Comparison of ENCODE assay signal across 1 cellular context in the genomic region with DNA sequence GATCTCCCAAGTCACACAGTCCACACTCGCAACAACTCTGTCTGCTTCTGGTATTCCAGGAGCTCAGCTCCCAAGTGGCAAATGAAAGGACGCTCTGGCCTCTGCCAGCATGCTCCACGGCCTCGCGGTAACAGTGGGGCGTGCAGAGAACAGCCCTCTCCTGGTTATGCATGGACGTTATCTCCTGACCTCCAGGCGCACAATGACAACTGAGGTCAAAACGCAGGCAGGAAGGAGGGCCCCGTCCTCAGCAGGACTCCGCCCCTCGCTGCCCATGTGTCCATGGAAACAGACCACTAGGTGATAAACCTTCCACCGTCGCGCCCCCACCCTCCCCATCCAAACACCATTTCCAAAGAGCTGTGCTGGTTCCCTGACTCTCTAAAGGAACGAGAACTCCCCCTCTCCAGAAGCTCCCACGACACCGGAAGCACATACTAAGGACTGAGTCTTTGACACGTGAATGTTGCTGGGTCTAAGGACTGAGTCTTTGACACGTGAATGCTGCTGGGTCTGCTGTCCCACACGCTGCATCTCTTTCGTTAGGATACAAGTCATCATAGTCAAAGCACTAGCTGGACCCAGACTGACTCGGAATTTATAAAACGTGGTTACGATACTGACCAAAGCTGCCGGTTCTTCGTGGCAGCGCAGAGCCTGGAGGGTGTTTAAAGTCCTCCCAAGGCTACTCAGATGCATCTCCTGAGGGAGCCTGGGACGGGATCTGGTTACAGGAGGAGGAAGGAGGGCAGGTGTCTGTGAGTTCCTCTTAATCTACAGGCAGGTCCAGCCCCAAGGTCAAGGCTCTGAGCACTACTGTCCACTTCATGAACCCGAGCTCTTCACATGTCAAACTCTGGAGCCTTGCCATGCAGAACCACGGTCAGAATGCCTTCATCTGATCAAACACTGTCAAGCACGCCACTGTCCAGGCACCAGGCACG.
A peak's percentile ranks its signal among the peaks of the same experiment; 100 is the strongest.
TF ChIP-seq lines count a peak whose summit lies in the region.

No MANE protein-coding gene starts in this region.

TF ChIP-seq in K562, 482 proteins besides CTCF, POLR2A, EP300 and RAD21 (continued from another document and continues in another):
- TF ChIP-seq, protein P1, sequence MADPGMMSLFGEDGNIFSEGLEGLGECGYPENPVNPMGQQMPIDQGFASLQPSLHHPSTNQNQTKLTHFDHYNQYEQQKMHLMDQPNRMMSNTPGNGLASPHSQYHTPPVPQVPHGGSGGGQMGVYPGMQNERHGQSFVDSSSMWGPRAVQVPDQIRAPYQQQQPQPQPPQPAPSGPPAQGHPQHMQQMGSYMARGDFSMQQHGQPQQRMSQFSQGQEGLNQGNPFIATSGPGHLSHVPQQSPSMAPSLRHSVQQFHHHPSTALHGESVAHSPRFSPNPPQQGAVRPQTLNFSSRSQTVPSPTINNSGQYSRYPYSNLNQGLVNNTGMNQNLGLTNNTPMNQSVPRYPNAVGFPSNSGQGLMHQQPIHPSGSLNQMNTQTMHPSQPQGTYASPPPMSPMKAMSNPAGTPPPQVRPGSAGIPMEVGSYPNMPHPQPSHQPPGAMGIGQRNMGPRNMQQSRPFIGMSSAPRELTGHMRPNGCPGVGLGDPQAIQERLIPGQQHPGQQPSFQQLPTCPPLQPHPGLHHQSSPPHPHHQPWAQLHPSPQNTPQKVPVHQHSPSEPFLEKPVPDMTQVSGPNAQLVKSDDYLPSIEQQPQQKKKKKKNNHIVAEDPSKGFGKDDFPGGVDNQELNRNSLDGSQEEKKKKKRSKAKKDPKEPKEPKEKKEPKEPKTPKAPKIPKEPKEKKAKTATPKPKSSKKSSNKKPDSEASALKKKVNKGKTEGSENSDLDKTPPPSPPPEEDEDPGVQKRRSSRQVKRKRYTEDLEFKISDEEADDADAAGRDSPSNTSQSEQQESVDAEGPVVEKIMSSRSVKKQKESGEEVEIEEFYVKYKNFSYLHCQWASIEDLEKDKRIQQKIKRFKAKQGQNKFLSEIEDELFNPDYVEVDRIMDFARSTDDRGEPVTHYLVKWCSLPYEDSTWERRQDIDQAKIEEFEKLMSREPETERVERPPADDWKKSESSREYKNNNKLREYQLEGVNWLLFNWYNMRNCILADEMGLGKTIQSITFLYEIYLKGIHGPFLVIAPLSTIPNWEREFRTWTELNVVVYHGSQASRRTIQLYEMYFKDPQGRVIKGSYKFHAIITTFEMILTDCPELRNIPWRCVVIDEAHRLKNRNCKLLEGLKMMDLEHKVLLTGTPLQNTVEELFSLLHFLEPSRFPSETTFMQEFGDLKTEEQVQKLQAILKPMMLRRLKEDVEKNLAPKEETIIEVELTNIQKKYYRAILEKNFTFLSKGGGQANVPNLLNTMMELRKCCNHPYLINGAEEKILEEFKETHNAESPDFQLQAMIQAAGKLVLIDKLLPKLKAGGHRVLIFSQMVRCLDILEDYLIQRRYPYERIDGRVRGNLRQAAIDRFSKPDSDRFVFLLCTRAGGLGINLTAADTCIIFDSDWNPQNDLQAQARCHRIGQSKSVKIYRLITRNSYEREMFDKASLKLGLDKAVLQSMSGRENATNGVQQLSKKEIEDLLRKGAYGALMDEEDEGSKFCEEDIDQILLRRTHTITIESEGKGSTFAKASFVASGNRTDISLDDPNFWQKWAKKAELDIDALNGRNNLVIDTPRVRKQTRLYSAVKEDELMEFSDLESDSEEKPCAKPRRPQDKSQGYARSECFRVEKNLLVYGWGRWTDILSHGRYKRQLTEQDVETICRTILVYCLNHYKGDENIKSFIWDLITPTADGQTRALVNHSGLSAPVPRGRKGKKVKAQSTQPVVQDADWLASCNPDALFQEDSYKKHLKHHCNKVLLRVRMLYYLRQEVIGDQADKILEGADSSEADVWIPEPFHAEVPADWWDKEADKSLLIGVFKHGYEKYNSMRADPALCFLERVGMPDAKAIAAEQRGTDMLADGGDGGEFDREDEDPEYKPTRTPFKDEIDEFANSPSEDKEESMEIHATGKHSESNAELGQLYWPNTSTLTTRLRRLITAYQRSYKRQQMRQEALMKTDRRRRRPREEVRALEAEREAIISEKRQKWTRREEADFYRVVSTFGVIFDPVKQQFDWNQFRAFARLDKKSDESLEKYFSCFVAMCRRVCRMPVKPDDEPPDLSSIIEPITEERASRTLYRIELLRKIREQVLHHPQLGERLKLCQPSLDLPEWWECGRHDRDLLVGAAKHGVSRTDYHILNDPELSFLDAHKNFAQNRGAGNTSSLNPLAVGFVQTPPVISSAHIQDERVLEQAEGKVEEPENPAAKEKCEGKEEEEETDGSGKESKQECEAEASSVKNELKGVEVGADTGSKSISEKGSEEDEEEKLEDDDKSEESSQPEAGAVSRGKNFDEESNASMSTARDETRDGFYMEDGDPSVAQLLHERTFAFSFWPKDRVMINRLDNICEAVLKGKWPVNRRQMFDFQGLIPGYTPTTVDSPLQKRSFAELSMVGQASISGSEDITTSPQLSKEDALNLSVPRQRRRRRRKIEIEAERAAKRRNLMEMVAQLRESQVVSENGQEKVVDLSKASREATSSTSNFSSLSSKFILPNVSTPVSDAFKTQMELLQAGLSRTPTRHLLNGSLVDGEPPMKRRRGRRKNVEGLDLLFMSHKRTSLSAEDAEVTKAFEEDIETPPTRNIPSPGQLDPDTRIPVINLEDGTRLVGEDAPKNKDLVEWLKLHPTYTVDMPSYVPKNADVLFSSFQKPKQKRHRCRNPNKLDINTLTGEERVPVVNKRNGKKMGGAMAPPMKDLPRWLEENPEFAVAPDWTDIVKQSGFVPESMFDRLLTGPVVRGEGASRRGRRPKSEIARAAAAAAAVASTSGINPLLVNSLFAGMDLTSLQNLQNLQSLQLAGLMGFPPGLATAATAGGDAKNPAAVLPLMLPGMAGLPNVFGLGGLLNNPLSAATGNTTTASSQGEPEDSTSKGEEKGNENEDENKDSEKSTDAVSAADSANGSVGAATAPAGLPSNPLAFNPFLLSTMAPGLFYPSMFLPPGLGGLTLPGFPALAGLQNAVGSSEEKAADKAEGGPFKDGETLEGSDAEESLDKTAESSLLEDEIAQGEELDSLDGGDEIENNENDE (IDR thresholded peaks at IDR 0.05; ENCODE audit: low read depth, low read length) = no peak
- TF ChIP-seq, protein P2, sequence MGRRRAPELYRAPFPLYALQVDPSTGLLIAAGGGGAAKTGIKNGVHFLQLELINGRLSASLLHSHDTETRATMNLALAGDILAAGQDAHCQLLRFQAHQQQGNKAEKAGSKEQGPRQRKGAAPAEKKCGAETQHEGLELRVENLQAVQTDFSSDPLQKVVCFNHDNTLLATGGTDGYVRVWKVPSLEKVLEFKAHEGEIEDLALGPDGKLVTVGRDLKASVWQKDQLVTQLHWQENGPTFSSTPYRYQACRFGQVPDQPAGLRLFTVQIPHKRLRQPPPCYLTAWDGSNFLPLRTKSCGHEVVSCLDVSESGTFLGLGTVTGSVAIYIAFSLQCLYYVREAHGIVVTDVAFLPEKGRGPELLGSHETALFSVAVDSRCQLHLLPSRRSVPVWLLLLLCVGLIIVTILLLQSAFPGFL (CRISPR knock-in tag; IDR thresholded peaks at IDR 0.05) = no peak
- TF ChIP-seq ZBTB17 (CRISPR knock-in tag; IDR thresholded peaks at IDR 0.05) (no peak), SRSF3 (IDR thresholded peaks at IDR 0.05; ENCODE audit: insufficient read depth, low read length) (no peak), ETV5 (CRISPR knock-in tag; IDR thresholded peaks at IDR 0.05; ENCODE audit: low read depth) (peak; percentile 81; the same call in 1 of the 2 replicates), CBX3 (IDR thresholded peaks at IDR 0.05; ENCODE audit: borderline replicate concordance in 1 of 2, low read length in 2 of 2) (peak in 1 of 2 experiments; percentile 66; a peak in 1 of 3 replicates), TBL1XR1 (IDR thresholded peaks at IDR 0.05; ENCODE audit: low read length in 2 of 2) (peak; percentile 68 to 76; a peak in 3 of 4 replicates), ZNF778 (CRISPR knock-in tag; IDR thresholded peaks at IDR 0.05) (no peak), ZFP36 (IDR thresholded peaks at IDR 0.05; ENCODE audit: low read depth, low read length, partially characterized antibody) (no peak), ZSCAN29 (IDR thresholded peaks at IDR 0.05) (no peak), PCBP2 (IDR thresholded peaks at IDR 0.05; ENCODE audit: low read depth, low read length, poor library complexity, severe bottlenecking) (no peak), CREM (IDR thresholded peaks at IDR 0.05; ENCODE audit: low read depth) (peak; percentile 85), HDAC1 (IDR thresholded peaks at IDR 0.05) (peak in 1 of 2 experiments; percentile 94; a peak in 2 of 4 replicates), ZNF76 (CRISPR knock-in tag; IDR thresholded peaks at IDR 0.05; ENCODE audit: borderline replicate concordance) (no peak), RBM22 (IDR thresholded peaks at IDR 0.05; ENCODE audit: low read depth, low read length, poor library complexity, severe bottlenecking) (no peak), KLF10 (CRISPR knock-in tag; IDR thresholded peaks at IDR 0.05) (no peak), KDM4B (IDR thresholded peaks at IDR 0.05; ENCODE audit: borderline replicate concordance in 2 of 2, low read depth in 1 of 2) (no peak), RFX7 (CRISPR knock-in tag; IDR thresholded peaks at IDR 0.05) (no peak), MEF2A (IDR thresholded peaks at IDR 0.05; ENCODE audit: control insufficient read depth, low read depth, low read length) (no peak), ZNF134 (CRISPR knock-in tag; conservative IDR thresholded peaks at IDR 0.05) (no peak), SPI1 (IDR thresholded peaks at IDR 0.05; ENCODE audit: borderline replicate concordance, low read depth, low read length) (peak; percentile 35; the same call in 1 of the 2 replicates), ZNF143 (CRISPR knock-in tag; IDR thresholded peaks at IDR 0.05) (0 out of 2 replicates have a peak, but pooled peaks have one; percentile 28), NRF1 (conservative IDR thresholded peaks at IDR 0.05 in 1 of 2, IDR thresholded peaks at IDR 0.05 in 1 of 2) (peak; percentile 58 to 70)
- TF ChIP-seq, protein P3, sequence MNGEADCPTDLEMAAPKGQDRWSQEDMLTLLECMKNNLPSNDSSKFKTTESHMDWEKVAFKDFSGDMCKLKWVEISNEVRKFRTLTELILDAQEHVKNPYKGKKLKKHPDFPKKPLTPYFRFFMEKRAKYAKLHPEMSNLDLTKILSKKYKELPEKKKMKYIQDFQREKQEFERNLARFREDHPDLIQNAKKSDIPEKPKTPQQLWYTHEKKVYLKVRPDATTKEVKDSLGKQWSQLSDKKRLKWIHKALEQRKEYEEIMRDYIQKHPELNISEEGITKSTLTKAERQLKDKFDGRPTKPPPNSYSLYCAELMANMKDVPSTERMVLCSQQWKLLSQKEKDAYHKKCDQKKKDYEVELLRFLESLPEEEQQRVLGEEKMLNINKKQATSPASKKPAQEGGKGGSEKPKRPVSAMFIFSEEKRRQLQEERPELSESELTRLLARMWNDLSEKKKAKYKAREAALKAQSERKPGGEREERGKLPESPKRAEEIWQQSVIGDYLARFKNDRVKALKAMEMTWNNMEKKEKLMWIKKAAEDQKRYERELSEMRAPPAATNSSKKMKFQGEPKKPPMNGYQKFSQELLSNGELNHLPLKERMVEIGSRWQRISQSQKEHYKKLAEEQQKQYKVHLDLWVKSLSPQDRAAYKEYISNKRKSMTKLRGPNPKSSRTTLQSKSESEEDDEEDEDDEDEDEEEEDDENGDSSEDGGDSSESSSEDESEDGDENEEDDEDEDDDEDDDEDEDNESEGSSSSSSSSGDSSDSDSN (IDR thresholded peaks at IDR 0.05; ENCODE audit: borderline replicate concordance in 1 of 2, low read depth in 2 of 2, low read length in 2 of 2) = 0 out of 4 replicates have a peak, but pooled peaks of 1 of the 2 experiments have one; percentile 31
- TF ChIP-seq, protein P4, sequence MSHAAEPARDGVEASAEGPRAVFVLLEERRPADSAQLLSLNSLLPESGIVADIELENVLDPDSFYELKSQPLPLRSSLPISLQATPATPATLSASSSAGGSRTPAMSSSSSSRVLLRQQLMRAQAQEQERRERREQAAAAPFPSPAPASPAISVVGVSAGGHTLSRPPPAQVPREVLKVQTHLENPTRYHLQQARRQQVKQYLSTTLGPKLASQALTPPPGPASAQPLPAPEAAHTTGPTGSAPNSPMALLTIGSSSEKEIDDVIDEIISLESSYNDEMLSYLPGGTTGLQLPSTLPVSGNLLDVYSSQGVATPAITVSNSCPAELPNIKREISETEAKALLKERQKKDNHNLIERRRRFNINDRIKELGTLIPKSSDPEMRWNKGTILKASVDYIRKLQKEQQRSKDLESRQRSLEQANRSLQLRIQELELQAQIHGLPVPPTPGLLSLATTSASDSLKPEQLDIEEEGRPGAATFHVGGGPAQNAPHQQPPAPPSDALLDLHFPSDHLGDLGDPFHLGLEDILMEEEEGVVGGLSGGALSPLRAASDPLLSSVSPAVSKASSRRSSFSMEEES (CRISPR knock-in tag; IDR thresholded peaks at IDR 0.05) = no peak
- TF ChIP-seq, protein P5, sequence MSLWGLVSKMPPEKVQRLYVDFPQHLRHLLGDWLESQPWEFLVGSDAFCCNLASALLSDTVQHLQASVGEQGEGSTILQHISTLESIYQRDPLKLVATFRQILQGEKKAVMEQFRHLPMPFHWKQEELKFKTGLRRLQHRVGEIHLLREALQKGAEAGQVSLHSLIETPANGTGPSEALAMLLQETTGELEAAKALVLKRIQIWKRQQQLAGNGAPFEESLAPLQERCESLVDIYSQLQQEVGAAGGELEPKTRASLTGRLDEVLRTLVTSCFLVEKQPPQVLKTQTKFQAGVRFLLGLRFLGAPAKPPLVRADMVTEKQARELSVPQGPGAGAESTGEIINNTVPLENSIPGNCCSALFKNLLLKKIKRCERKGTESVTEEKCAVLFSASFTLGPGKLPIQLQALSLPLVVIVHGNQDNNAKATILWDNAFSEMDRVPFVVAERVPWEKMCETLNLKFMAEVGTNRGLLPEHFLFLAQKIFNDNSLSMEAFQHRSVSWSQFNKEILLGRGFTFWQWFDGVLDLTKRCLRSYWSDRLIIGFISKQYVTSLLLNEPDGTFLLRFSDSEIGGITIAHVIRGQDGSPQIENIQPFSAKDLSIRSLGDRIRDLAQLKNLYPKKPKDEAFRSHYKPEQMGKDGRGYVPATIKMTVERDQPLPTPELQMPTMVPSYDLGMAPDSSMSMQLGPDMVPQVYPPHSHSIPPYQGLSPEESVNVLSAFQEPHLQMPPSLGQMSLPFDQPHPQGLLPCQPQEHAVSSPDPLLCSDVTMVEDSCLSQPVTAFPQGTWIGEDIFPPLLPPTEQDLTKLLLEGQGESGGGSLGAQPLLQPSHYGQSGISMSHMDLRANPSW (CRISPR knock-in tag; IDR thresholded peaks at IDR 0.05) = peak; percentile 22; the same call in 1 of the 2 replicates
- TF ChIP-seq, protein P6, sequence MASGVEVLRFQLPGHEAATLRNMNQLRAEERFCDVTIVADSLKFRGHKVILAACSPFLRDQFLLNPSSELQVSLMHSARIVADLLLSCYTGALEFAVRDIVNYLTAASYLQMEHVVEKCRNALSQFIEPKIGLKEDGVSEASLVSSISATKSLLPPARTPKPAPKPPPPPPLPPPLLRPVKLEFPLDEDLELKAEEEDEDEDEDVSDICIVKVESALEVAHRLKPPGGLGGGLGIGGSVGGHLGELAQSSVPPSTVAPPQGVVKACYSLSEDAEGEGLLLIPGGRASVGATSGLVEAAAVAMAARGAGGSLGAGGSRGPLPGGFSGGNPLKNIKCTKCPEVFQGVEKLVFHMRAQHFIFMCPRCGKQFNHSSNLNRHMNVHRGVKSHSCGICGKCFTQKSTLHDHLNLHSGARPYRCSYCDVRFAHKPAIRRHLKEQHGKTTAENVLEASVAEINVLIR (CRISPR knock-in tag; IDR thresholded peaks at IDR 0.05) = no peak
- TF ChIP-seq, protein P7, sequence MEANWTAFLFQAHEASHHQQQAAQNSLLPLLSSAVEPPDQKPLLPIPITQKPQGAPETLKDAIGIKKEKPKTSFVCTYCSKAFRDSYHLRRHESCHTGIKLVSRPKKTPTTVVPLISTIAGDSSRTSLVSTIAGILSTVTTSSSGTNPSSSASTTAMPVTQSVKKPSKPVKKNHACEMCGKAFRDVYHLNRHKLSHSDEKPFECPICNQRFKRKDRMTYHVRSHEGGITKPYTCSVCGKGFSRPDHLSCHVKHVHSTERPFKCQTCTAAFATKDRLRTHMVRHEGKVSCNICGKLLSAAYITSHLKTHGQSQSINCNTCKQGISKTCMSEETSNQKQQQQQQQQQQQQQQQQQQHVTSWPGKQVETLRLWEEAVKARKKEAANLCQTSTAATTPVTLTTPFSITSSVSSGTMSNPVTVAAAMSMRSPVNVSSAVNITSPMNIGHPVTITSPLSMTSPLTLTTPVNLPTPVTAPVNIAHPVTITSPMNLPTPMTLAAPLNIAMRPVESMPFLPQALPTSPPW (CRISPR knock-in tag; IDR thresholded peaks at IDR 0.05) = peak; percentile 63
